ENCODE assay signal across 12 cellular contexts in the genomic region with DNA sequence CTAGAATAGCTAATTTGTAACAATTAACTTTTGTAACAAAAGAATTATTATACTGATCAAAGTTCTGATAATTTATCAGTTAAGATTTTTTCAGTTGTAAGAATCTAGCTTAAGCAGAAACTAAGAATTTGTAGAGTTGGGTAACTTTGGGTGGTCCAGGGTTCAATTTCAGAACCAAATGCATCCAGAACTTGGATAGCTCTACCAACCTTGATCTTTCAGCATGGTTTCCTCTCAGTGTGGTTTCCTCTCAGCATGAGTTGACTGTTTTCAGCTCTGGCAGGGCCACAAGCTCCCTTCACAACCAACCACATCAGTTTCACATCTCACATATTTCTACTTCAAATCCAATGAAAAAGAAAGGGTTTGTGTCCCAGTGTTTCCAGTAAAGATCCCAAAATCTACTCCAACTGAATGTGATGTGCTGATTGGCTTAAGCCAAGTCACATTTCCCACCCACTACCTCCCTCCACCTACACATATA. TPM values are rescaled to one million over a fixed set of nuclear protein-coding genes. Genes with fewer than 3 reads are reported as not detected.
DNase-seq lines count a peak whose midpoint lies in the region; ATAC-seq and TF ChIP-seq lines count a peak whose summit lies in the region.
"Had no signal": no experiment of that assay in that cellular context is flagged by ENCODE, and none has a peak within 500 bp of the region (broad histone marks: within the 10 kb centered on the region; RNA-seq: fewer than 3 reads in every experiment).

No MANE protein-coding gene starts in this region.

- intact Hi-C loops in left ventricle myocardium inferior (cut with micrococcal nuclease), result loop anchor here (2.0 to 5.0 kb wide), 2 partner anchors 52 to 150 kb away; no protein-coding TSS in a partner anchor
- intact Hi-C loops in vagina (cut with DNase I), result loop anchor here (5.0 kb wide), 1 partner anchor 50 kb away; no protein-coding TSS in a partner anchor
- intact Hi-C loops in Right ventricle myocardium inferior (cut with DNase I), result loop anchor here (1.0 to 5.0 kb wide), 3 partner anchors 52 to 150 kb away; a partner anchor contains a TSS
- intact Hi-C loops in adrenal gland (cut with DNase I), result loop anchor here (2.0 to 5.0 kb wide), 2 partner anchors 45 to 46 kb away; no protein-coding TSS in a partner anchor

- H3K36me3 ChIP-seq in left ventricle myocardium inferior, result no peaks in the 10 kb centered on the region
- H3K36me3 ChIP-seq in right atrium auricular region, result no peaks in the 10 kb centered on the region
- H3K36me3 ChIP-seq in Loucy (ENCODE audit: insufficient read depth, low read length), result no peaks in the 10 kb centered on the region
- H3K36me3 ChIP-seq in vagina, result no peaks in the 10 kb centered on the region
- no peaks in the 10 kb centered on the region for H3K36me3 ChIP-seq in adrenal gland (replicated peaks in 1 of 2)

- no peaks in the 10 kb centered on the region for H4K20me1 ChIP-seq in Loucy (ENCODE audit: insufficient read depth, low read length, poor library complexity, severe bottlenecking)

- H2AFZ ChIP-seq in Loucy (ENCODE audit: low read length), result no peak overlapping the region

- TF ChIP-seq CTCF in left ventricle myocardium inferior (IDR thresholded peaks at IDR 0.05; ENCODE audit: borderline replicate concordance) (no peak), right atrium auricular region (IDR thresholded peaks at IDR 0.05) (peak in 1 of 2 donors; percentile 8), Loucy (conservative IDR thresholded peaks at IDR 0.05; ENCODE audit: low read length) (no peak; the same call in 1 of the 2 replicates), vagina (IDR thresholded peaks at IDR 0.05) (peak in 1 of 3 experiments; percentile 1), adrenal gland (IDR thresholded peaks at IDR 0.05) (peak in 1 of 6 experiments; percentile 5)

- H3K4me3 ChIP-seq in left ventricle myocardium inferior, result no peak overlapping the region
- no peak overlapping the region for H3K4me3 ChIP-seq in right atrium auricular region
- H3K4me3 ChIP-seq in Loucy (ENCODE audit: low read length, poor library complexity, severe bottlenecking), result no peak overlapping the region
- no peak overlapping the region for H3K4me3 ChIP-seq in vagina
- no peak overlapping the region for H3K4me3 ChIP-seq in adrenal gland

- peak overlapping the region; percentile 97 for H3K27ac ChIP-seq in left ventricle myocardium inferior (replicated peaks)
- peak overlapping the region in 1 of 2 donors; percentile 7 for H3K27ac ChIP-seq in right atrium auricular region
- peak overlapping the region; percentile 55 for H3K27ac ChIP-seq in vagina
- H3K27ac ChIP-seq in adrenal gland, result peak overlapping the region in 2 of 5 donors; percentile 17 to 18

- peaks cover 71% of the 10 kb centered on the region for H3K4me1 ChIP-seq in left ventricle myocardium inferior
- H3K4me1 ChIP-seq in right atrium auricular region, result peaks cover 0 to 21% of the 10 kb centered on the region in 2 donors
- H3K4me1 ChIP-seq in Loucy (ENCODE audit: insufficient read depth, low read length, poor library complexity, severe bottlenecking), result peaks cover 54% of the 10 kb centered on the region
- H3K4me1 ChIP-seq in vagina, result peaks cover 22% of the 10 kb centered on the region
- H3K4me1 ChIP-seq in adrenal gland (replicated peaks in 1 of 2), result peaks cover 5 to 42% of the 10 kb centered on the region in 2 donors

- peaks cover 7% of the 10 kb centered on the region for H3K79me2 ChIP-seq in Loucy (ENCODE audit: insufficient read depth, low read length)

- ATAC-seq in HG03196 (IDR thresholded peaks at IDR 0.05; ENCODE audit: unreplicated experiment) (no peak), Right ventricle myocardium inferior (no peak)

- no peak for DNase-seq in left ventricle myocardium inferior
- no peak for DNase-seq in right atrium auricular region (ENCODE audit: low spot score)
- peak; percentile 56 for DNase-seq in astrocyte of the hippocampus (ENCODE audit: low read depth, low spot score)
- no peak for DNase-seq in vagina (ENCODE audit: extremely low spot score in 2 of 2)
- DNase-seq in Right ventricle myocardium inferior (ENCODE audit: missing footprints), result no peak
- no peak for DNase-seq in adrenal gland
- DNase-seq: NCI-H1436 treated with DMSO at 0.1 percent for 48 hours; NCI-H748 treated with DMSO at 0.1 percent for 48 hours; occipital lobe; stimulated activated CD4-positive, alpha-beta T cell treated with anti-CD3 and anti-CD28 coated beads, Interleukin-4, amount 100 ng/mL, for 24 hours had no signal

- H3K9me2 ChIP-seq in Loucy (replicated peaks; ENCODE audit: low read depth, low read length), result no peaks in the 10 kb centered on the region

- no peak overlapping the region for H3K9ac ChIP-seq in Loucy (ENCODE audit: low read depth, low read length, poor library complexity, severe bottlenecking)

- H3K4me2 ChIP-seq in Loucy (ENCODE audit: low read depth, low read length, poor library complexity, severe bottlenecking), result peak overlapping the region; percentile 37

- H3F3A ChIP-seq in Loucy (ENCODE audit: low read depth), result peaks cover 11% of the 10 kb centered on the region; the same call in 1 of the 2 replicates

- H3K9me3 ChIP-seq in left ventricle myocardium inferior (replicated peaks), result no peaks in the 10 kb centered on the region
- no peaks in the 10 kb centered on the region for H3K9me3 ChIP-seq in right atrium auricular region
- H3K9me3 ChIP-seq in Loucy (ENCODE audit: insufficient read depth, low read depth, low read length), result no peaks in the 10 kb centered on the region
- H3K9me3 ChIP-seq in vagina, result no peaks in the 10 kb centered on the region
- H3K9me3 ChIP-seq in adrenal gland (replicated peaks in 1 of 3), result no peaks in the 10 kb centered on the region

- H3K27me3 ChIP-seq in left ventricle myocardium inferior (ENCODE audit: low read depth) (no peaks in the 10 kb centered on the region), right atrium auricular region (no peaks in the 10 kb centered on the region), Loucy (ENCODE audit: insufficient read depth, low read length, poor library complexity, severe bottlenecking) (peaks cover 6% of the 10 kb centered on the region), vagina (no peaks in the 10 kb centered on the region), adrenal gland (no peaks in the 10 kb centered on the region)

- TF ChIP-seq POLR2A in vagina (IDR thresholded peaks at IDR 0.05), result no peak
- TF ChIP-seq POLR2A in adrenal gland (IDR thresholded peaks at IDR 0.05), result no peak

RNA-seq across cellular contexts. Expression of a gene that starts 3.3 kb away (rescaled TPM):
- total RNA-seq in left ventricle myocardium inferior (3.7 TPM), right atrium auricular region (10 to 100 TPM in 1 of 2 donors, 1 to 10 TPM in 1; 8.0 to 12.2 TPM), vagina (41.0 TPM), Right ventricle myocardium inferior (4.7 TPM), adrenal gland (100 to 1,000 TPM in 1 of 8 donors, 10 to 100 TPM in 7; 30.4 to 236 (median 58.7) TPM)
- polyA plus RNA-seq in adrenal gland, result 10 to 100 TPM; 14.4 to 58.9 (median 18.6) TPM

RNA-seq across cellular contexts. Expression of a gene that starts 34.7 kb away (rescaled TPM):
- total RNA-seq in left ventricle myocardium inferior (89.4 TPM), right atrium auricular region (1,000 to 10,000 TPM in 1 of 2 donors, 100 to 1,000 TPM in 1; 934 to 1,936 TPM), vagina (1,162 TPM), Right ventricle myocardium inferior (75.2 TPM), adrenal gland (100 to 1,000 TPM in 6 of 8 donors, 10 to 100 TPM in 2; 94.3 to 529 (median 365) TPM)
- 100 to 1,000 TPM; 135 to 357 (median 298) TPM for polyA plus RNA-seq in adrenal gland
